In the genomic region with DNA sequence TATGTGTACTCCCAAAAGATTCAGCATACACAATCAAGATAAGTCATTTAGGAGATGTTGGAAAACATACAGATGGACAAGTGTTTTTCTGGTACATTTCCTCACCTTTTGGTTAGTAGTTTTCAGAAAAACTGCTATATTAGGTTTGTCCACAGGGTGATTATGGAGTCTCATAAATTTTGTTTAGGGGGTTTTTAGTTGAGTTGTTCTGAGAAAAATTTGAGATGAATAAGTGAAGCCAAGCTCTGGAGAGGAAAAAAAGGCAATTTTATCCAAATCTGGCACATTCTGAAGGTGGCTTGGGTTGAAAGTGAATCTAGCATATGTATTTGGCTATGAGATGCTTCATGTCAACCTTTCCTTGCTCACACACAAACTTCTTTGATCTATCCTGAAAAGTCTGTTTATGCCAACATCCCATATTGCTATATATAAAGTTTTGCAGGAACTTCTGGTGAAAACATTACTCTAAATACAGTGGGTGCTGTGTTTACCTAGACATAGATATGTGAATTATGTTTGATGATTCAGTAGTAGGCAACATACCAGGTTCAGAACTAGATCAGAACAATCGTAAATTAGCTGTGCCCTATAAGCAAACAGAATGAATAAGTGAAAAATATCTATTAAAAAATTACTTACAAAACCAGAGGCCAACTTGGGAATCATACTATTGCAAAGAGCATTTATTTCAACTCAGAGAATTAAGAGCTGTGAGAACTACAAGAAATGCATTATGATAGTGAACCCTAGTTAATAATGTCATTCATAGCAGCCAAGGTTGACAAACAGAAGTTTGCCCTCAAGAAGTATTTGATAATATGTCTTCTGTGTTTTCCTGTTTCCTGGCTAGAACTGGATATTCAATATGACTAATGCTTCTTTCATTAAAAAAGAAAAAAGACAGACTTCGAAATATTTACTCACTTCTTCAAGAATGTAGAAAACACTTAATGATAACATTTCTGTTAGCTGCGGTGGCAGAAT, we compare ENCODE assay signal across 19 cellular contexts.
DNase-seq lines count a peak whose midpoint lies in the region; TF ChIP-seq lines count a peak whose summit lies in the region.
"Had no signal": no experiment of that assay in that cellular context is flagged by ENCODE, and none has a peak within 500 bp of the region (broad histone marks: within the 10 kb centered on the region; RNA-seq: fewer than 3 reads in every experiment).

No MANE protein-coding gene starts in this region.

- BruUV-seq in Caco-2 (replicated peaks; lab: Mats Ljungman, UMichigan) = no TSS peak

- intact Hi-C loops in Caco-2 (cut with micrococcal nuclease; ENCODE audit: unreplicated experiment) = no loop called here

- peak overlapping the region; percentile 10 for H3K27ac ChIP-seq in urinary bladder (ENCODE audit: low read depth)
- H3K27ac ChIP-seq: SJCRH30, thoracic aorta had no signal

- H3K36me3 ChIP-seq in urinary bladder (ENCODE audit: insufficient read depth) (no peaks in the 10 kb centered on the region), Caco-2 (ENCODE audit: control insufficient read depth, insufficient read depth, low read length) (no peaks in the 10 kb centered on the region)
- H3K36me3 ChIP-seq: SJCRH30, thoracic aorta had no signal

- H3K4me1 Mint-ChIP-seq in immature natural killer cell = no peaks in the 10 kb centered on the region
- H3K4me1 Mint-ChIP-seq in Caco-2 (ENCODE audit: low read depth, unreplicated experiment) = no peaks in the 10 kb centered on the region
- H3K4me1 Mint-ChIP-seq: activated naive CD4-positive, alpha-beta T cell treated with anti-CD3 and anti-CD28 coated beads, Interleukin-2, amount 10 ng/mL, durations not matched to agents 7 days and 5 days; GM23338 had no signal

- H3K27me3 ChIP-seq in Caco-2 (replicated peaks; ENCODE audit: control insufficient read depth, insufficient read depth, low read length) = no peaks in the 10 kb centered on the region
- H3K27me3 ChIP-seq: SJCRH30 had no signal

- POLR2A ChIA-PET in Caco-2 (lab: Charles Lee) = no interaction called here

- no peak overlapping the region for H3K4me3 ChIP-seq in fibroblast of villous mesenchyme (ENCODE audit: low read depth, low read length)
- H3K4me3 ChIP-seq in urinary bladder (ENCODE audit: low read depth, low read length) = no peak overlapping the region
- H3K4me3 ChIP-seq in Caco-2 (ENCODE audit: low read depth, low read length) = no peak overlapping the region
- H3K4me3 ChIP-seq: GM23338, SJCRH30, thoracic aorta had no signal

- peaks cover 0 to 22% (median 8%) of the 10 kb centered on the region in 6 donors for H3K9me3 Mint-ChIP-seq in immature natural killer cell
- H3K9me3 Mint-ChIP-seq in Caco-2 (ENCODE audit: unreplicated experiment) = peaks cover 8% of the 10 kb centered on the region
- H3K9me3 Mint-ChIP-seq: activated naive CD4-positive, alpha-beta T cell treated with anti-CD3 and anti-CD28 coated beads, Interleukin-2, amount 10 ng/mL, durations not matched to agents 7 days and 5 days; GM23338 had no signal

- no peaks in the 10 kb centered on the region for H3K4me1 ChIP-seq in urinary bladder (ENCODE audit: insufficient read depth)
- H3K4me1 ChIP-seq in Caco-2 = no peaks in the 10 kb centered on the region
- H3K4me1 ChIP-seq: SJCRH30 had no signal

- TF ChIP-seq CTCF in fibroblast of villous mesenchyme (IDR thresholded peaks at IDR 0.05; ENCODE audit: insufficient read depth, low read depth, low read length) = no peak
- no peak for TF ChIP-seq CTCF in Caco-2 (IDR thresholded peaks at IDR 0.05; ENCODE audit: insufficient read depth in 1 of 2, low read depth in 1 of 2, low read length in 1 of 2, severe bottlenecking in 1 of 2, unreplicated experiment in 1 of 2)

- no peak overlapping the region for H3K27ac Mint-ChIP-seq in immature natural killer cell
- H3K27ac Mint-ChIP-seq in Caco-2 (ENCODE audit: unreplicated experiment) = no peak overlapping the region
- H3K27ac Mint-ChIP-seq: activated naive CD4-positive, alpha-beta T cell treated with anti-CD3 and anti-CD28 coated beads, Interleukin-2, amount 10 ng/mL, durations not matched to agents 7 days and 5 days; GM23338 had no signal

- H3K4me3 Mint-ChIP-seq in immature natural killer cell = no peak overlapping the region
- H3K4me3 Mint-ChIP-seq in Caco-2 (ENCODE audit: unreplicated experiment) = no peak overlapping the region
- H3K4me3 Mint-ChIP-seq: activated naive CD4-positive, alpha-beta T cell treated with anti-CD3 and anti-CD28 coated beads, Interleukin-2, amount 10 ng/mL, durations not matched to agents 7 days and 5 days; effector memory CD8-positive, alpha-beta T cell; GM23338 had no signal

- no peaks in the 10 kb centered on the region for H3K9me3 ChIP-seq in Caco-2

- H3K27me3 Mint-ChIP-seq in immature natural killer cell (ENCODE audit: low read depth in 3 of 3) = no peaks in the 10 kb centered on the region
- no peaks in the 10 kb centered on the region for H3K27me3 Mint-ChIP-seq in Caco-2 (ENCODE audit: insufficient read depth, unreplicated experiment)
- H3K27me3 Mint-ChIP-seq: activated naive CD4-positive, alpha-beta T cell treated with anti-CD3 and anti-CD28 coated beads, Interleukin-2, amount 10 ng/mL, durations not matched to agents 7 days and 5 days had no signal

- WGBS in urinary bladder = 72% methylated on average over 3 of the region's 3 CpGs

- no peaks in the 10 kb centered on the region for H3K36me3 Mint-ChIP-seq in immature natural killer cell
- H3K36me3 Mint-ChIP-seq in Caco-2 (ENCODE audit: insufficient read depth, unreplicated experiment) = no peaks in the 10 kb centered on the region
- H3K36me3 Mint-ChIP-seq: activated naive CD4-positive, alpha-beta T cell treated with anti-CD3 and anti-CD28 coated beads, Interleukin-2, amount 10 ng/mL, durations not matched to agents 7 days and 5 days had no signal

- CTCF ChIA-PET in Caco-2 (lab: Charles Lee) = no interaction called here

- DNase-seq in HPDE6-E6E7 (ENCODE audit: extremely low spot score) (peak; percentile 13), amniotic epithelial cell (ENCODE audit: low read depth) (peak; percentile 64), fibroblast of villous mesenchyme (ENCODE audit: low read depth) (peak; percentile 17), immature natural killer cell (no peak), Caco-2 (no peak), NCI-H1436 treated with DMSO at 0.1 percent for 48 hours (lab: John Stamatoyannopoulos, UW) (no peak)
- DNase-seq: activated CD4-positive, alpha-beta T cell treated with anti-CD3 and anti-CD28 coated beads for 48 hours; activated naive CD4-positive, alpha-beta T cell treated with anti-CD3 and anti-CD28 coated beads, Interleukin-2, amount 10 ng/mL, durations not matched to agents 7 days and 5 days; activated T-cell treated with anti-CD3 and anti-CD28 coated beads for 4 hours; DND-41; effector memory CD8-positive, alpha-beta T cell; NCI-H1092 treated with DMSO at 0.1 percent for 48 hours; NCI-H2171; SJCRH30; stimulated activated CD4-positive, alpha-beta T cell treated with anti-CD3 and anti-CD28 coated beads, Interleukin-4, amount 100 ng/mL, for 24 hours; T-helper 9 cell had no signal

Comparison
In these comparisons a context has a peak if more than half of its experiments do, and no peak if none do; other contexts are left out.
1. DNase-seq: peak in HPDE6-E6E7 (single experiment), amniotic epithelial cell (single experiment) and fibroblast of villous mesenchyme (single experiment); none in immature natural killer cell (0 of 3), Caco-2 (0 of 2) and NCI-H1436 treated with DMSO at 0.1 percent for 48 hours (single experiment).